Comparison of ENCODE assay signal across 8 cellular contexts in the genomic region with DNA sequence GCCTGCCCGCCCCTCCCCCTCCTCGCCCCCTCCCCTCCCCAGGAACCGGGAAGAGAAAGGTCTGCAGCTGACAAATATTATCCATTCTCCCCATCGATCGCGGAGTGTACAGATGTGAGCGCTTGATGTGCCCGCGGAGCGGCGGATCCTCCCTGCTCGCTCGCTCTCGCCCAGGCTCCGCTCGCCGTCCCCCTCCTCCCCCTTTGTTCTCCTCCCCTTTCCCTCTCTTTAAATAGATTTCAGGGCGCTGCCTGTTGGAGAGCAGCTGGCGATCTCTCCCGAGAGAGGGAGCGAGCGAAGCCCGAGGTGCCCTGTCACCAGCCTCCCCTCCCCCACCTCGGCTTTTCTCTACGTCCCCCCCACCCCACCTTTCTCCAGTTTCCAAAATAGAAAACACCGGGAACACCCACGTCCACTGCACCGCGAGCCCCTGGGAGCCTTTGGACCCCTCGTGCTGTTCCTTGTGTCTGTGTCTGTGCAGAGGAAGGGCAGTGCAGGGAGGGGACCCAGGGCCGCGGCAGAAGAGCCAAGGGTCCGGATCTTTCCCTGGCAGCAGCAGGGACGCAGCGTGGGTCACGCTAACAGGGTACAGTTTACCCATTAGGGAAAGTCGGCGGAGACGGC. TPM values are rescaled to one million over a fixed set of nuclear protein-coding genes. Genes with fewer than 3 reads are reported as not detected.
DNase-seq lines count a peak whose midpoint lies in the region; ATAC-seq and TF ChIP-seq lines count a peak whose summit lies in the region.

No MANE protein-coding gene starts in this region.

- peaks cover 32% of the 10 kb centered on the region for H3K4me1 Mint-ChIP-seq in neural progenitor cell

- H2AFZ ChIP-seq in KMS-11 (ENCODE audit: low read depth) (no peak overlapping the region; the same call in 1 of the 2 replicates), SK-N-SH (ENCODE audit: low read depth) (no peak overlapping the region), neural progenitor cell (replicated peaks) (no peak overlapping the region)

- POLR2A ChIA-PET in SK-N-SH (lab: Yijun Ruan, JAX) = interaction anchor here (0.5 to 5.0 kb wide), 16 partner anchors 9 to 424 kb away, joined by 3 to 38 read pairs (median 4); a partner anchor contains a TSS

- no peak for TF ChIP-seq CTCF in KMS-11 (conservative IDR thresholded peaks at IDR 0.05; ENCODE audit: low read depth, low read length)
- no peak for TF ChIP-seq CTCF in SK-N-SH (IDR thresholded peaks at IDR 0.05)
- TF ChIP-seq CTCF in neural progenitor cell (IDR thresholded peaks at IDR 0.05) = no peak

- no peaks in the 10 kb centered on the region for H3K79me2 ChIP-seq in KMS-11 (ENCODE audit: insufficient read depth, low read depth)
- no peaks in the 10 kb centered on the region for H3K79me2 ChIP-seq in SK-N-SH (ENCODE audit: insufficient read depth)
- peaks cover 6% of the 10 kb centered on the region for H3K79me2 ChIP-seq in neural progenitor cell (ENCODE audit: low read depth)

- H3K27me3 Mint-ChIP-seq in neural progenitor cell (ENCODE audit: insufficient read depth, low read depth) = peaks cover 7% of the 10 kb centered on the region

- H3K27ac ChIP-seq in KMS-11 (peak overlapping the region; percentile 94), SK-N-SH (ENCODE audit: low read depth in 2 of 2, low read length in 1 of 2) (peak overlapping the region in 1 of 2 experiments; percentile 98; a peak in 2 of 4 replicates), neural progenitor cell (no peak overlapping the region)

- H3K4me3 Mint-ChIP-seq in neural progenitor cell = peak overlapping the region; percentile 86

- ATAC-seq in GM19455 (IDR thresholded peaks at IDR 0.05; ENCODE audit: unreplicated experiment) = no peak
- ATAC-seq in GM21447 (IDR thresholded peaks at IDR 0.05; ENCODE audit: unreplicated experiment) = no peak

- H3F3A ChIP-seq in SK-N-SH (replicated peaks; ENCODE audit: insufficient read depth) = no peaks in the 10 kb centered on the region
- peaks cover 78% of the 10 kb centered on the region for H3F3A ChIP-seq in neural progenitor cell (ENCODE audit: low read depth)

- no peaks in the 10 kb centered on the region for H3K9me2 ChIP-seq in SK-N-SH

- H3K27me3 ChIP-seq in KMS-11 (ENCODE audit: insufficient read depth, low read depth) = no peaks in the 10 kb centered on the region
- H3K27me3 ChIP-seq in SK-N-SH (ENCODE audit: insufficient read depth) = peaks cover 45% of the 10 kb centered on the region; the same call in 1 of the 2 replicates
- peaks cover 87% of the 10 kb centered on the region for H3K27me3 ChIP-seq in neural progenitor cell

- in situ Hi-C loops in Caki2 (cut with HindIII; ENCODE audit: low pct_unique_long_range_greater_than_20kb, low sequenced_read_pairs) = no loop called here

- no peaks in the 10 kb centered on the region for H3K36me3 Mint-ChIP-seq in neural progenitor cell

- H3K36me3 ChIP-seq in KMS-11 (ENCODE audit: insufficient read depth) (no peaks in the 10 kb centered on the region), SK-N-SH (replicated peaks in 1 of 2; ENCODE audit: control insufficient read depth in 1 of 2, insufficient read depth in 2 of 2, low read length in 1 of 2) (no peaks in the 10 kb centered on the region), neural progenitor cell (no peaks in the 10 kb centered on the region)

- TF ChIP-seq EP300 in SK-N-SH (IDR thresholded peaks at IDR 0.05; ENCODE audit: borderline replicate concordance in 1 of 2, low read depth in 1 of 2, low read length in 1 of 2) = 0 out of 4 replicates have a peak, but pooled peaks of 1 of the 2 experiments have one; percentile 16

- DNase-seq in Caki2 (ENCODE audit: low read depth) = peak; percentile 33
- DNase-seq in SK-N-SH = peak; percentile 75
- DNase-seq in fibroblast of gingiva (ENCODE audit: low read depth) = peak; percentile 23
- peak; percentile 85 for DNase-seq in neural progenitor cell (ENCODE audit: low spot score)
- no peak for DNase-seq in activated gamma-delta T cell (lab: John Stamatoyannopoulos, UW)

- TF ChIP-seq RAD21 in SK-N-SH (IDR thresholded peaks at IDR 0.05; ENCODE audit: low read length) = no peak

- H3K9me3 ChIP-seq in SK-N-SH = no peaks in the 10 kb centered on the region
- no peaks in the 10 kb centered on the region for H3K9me3 ChIP-seq in neural progenitor cell (ENCODE audit: low read depth)

- peak overlapping the region; percentile 90; the same call in 1 of the 2 replicates for H3K9ac ChIP-seq in KMS-11
- H3K9ac ChIP-seq in SK-N-SH = no peak overlapping the region
- H3K9ac ChIP-seq in neural progenitor cell = no peak overlapping the region

- H3K4me1 ChIP-seq in KMS-11 (ENCODE audit: low read depth, poor library complexity, severe bottlenecking) = peaks cover 8% of the 10 kb centered on the region
- peaks cover 0 to 36% of the 10 kb centered on the region in 2 experiments; a peak in 2 of 4 replicates for H3K4me1 ChIP-seq in SK-N-SH (ENCODE audit: control insufficient read depth in 1 of 2, insufficient read depth in 2 of 2, low read depth in 1 of 2, low read length in 1 of 2)
- peaks cover 47% of the 10 kb centered on the region for H3K4me1 ChIP-seq in neural progenitor cell

- WGBS in SK-N-SH (ENCODE audit: low lambda C conversion rate) = 1% methylated on average over 28 of the region's 39 CpGs

- H3K4me2 ChIP-seq in KMS-11 (peak overlapping the region; percentile 78), SK-N-SH (peak overlapping the region; percentile 63), neural progenitor cell (peak overlapping the region; percentile 91)

- H3K4me3 ChIP-seq in KMS-11 (IDR thresholded peaks at IDR 0.05; ENCODE audit: insufficient read depth, low read depth, low read length) = no peak overlapping the region
- H3K4me3 ChIP-seq in SK-N-SH (ENCODE audit: low read depth in 2 of 2, low read length in 1 of 2) = peak overlapping the region; percentile 42 to 49
- peak overlapping the region; percentile 54 for H3K4me3 ChIP-seq in neural progenitor cell

- no peaks in the 10 kb centered on the region for H4K20me1 ChIP-seq in KMS-11 (ENCODE audit: insufficient read depth)
- no peaks in the 10 kb centered on the region for H4K20me1 ChIP-seq in SK-N-SH (ENCODE audit: insufficient read depth)
- H4K20me1 ChIP-seq in neural progenitor cell (ENCODE audit: low read depth) = peaks cover 46% of the 10 kb centered on the region

- H3K9me3 Mint-ChIP-seq in neural progenitor cell = peaks cover 8% of the 10 kb centered on the region

- CTCF ChIA-PET in SK-N-SH (lab: Yijun Ruan, JAX) = interaction anchor here (1.0 kb wide), 2 partner anchors 9 to 109 kb away, joined by 3 read pairs; no protein-coding TSS in a partner anchor

- peak overlapping the region; percentile 57 for H3K27ac Mint-ChIP-seq in neural progenitor cell

TF ChIP-seq in SK-N-SH, 30 proteins besides CTCF, POLR2A, EP300 and RAD21 (continues in another document):
- TF ChIP-seq TCF12 (IDR thresholded peaks at IDR 0.05) (no peak), SIN3A (IDR thresholded peaks at IDR 0.05; ENCODE audit: borderline replicate concordance, low read depth, low read length) (no peak), RCOR1 (IDR thresholded peaks at IDR 0.05; ENCODE audit: low read length) (no peak), TAF1 (IDR thresholded peaks at IDR 0.05; ENCODE audit: borderline replicate concordance, low read depth, low read length) (no peak), SMC3 (IDR thresholded peaks at IDR 0.05; ENCODE audit: low read depth, low read length) (no peak), FOXJ3 (CRISPR knock-in tag; IDR thresholded peaks at IDR 0.05) (no peak)
- TF ChIP-seq, protein P1, sequence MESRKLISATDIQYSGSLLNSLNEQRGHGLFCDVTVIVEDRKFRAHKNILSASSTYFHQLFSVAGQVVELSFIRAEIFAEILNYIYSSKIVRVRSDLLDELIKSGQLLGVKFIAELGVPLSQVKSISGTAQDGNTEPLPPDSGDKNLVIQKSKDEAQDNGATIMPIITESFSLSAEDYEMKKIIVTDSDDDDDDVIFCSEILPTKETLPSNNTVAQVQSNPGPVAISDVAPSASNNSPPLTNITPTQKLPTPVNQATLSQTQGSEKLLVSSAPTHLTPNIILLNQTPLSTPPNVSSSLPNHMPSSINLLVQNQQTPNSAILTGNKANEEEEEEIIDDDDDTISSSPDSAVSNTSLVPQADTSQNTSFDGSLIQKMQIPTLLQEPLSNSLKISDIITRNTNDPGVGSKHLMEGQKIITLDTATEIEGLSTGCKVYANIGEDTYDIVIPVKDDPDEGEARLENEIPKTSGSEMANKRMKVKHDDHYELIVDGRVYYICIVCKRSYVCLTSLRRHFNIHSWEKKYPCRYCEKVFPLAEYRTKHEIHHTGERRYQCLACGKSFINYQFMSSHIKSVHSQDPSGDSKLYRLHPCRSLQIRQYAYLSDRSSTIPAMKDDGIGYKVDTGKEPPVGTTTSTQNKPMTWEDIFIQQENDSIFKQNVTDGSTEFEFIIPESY (IDR thresholded peaks at IDR 0.05; ENCODE audit: borderline replicate concordance, low read depth) = no peak
- TF ChIP-seq, protein P2, sequence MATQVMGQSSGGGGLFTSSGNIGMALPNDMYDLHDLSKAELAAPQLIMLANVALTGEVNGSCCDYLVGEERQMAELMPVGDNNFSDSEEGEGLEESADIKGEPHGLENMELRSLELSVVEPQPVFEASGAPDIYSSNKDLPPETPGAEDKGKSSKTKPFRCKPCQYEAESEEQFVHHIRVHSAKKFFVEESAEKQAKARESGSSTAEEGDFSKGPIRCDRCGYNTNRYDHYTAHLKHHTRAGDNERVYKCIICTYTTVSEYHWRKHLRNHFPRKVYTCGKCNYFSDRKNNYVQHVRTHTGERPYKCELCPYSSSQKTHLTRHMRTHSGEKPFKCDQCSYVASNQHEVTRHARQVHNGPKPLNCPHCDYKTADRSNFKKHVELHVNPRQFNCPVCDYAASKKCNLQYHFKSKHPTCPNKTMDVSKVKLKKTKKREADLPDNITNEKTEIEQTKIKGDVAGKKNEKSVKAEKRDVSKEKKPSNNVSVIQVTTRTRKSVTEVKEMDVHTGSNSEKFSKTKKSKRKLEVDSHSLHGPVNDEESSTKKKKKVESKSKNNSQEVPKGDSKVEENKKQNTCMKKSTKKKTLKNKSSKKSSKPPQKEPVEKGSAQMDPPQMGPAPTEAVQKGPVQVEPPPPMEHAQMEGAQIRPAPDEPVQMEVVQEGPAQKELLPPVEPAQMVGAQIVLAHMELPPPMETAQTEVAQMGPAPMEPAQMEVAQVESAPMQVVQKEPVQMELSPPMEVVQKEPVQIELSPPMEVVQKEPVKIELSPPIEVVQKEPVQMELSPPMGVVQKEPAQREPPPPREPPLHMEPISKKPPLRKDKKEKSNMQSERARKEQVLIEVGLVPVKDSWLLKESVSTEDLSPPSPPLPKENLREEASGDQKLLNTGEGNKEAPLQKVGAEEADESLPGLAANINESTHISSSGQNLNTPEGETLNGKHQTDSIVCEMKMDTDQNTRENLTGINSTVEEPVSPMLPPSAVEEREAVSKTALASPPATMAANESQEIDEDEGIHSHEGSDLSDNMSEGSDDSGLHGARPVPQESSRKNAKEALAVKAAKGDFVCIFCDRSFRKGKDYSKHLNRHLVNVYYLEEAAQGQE (IDR thresholded peaks at IDR 0.05; ENCODE audit: low read depth, low read length) = no peak

RNA-seq across cellular contexts. Expression of a gene that starts 56.6 kb away (rescaled TPM):
- total RNA-seq in Caki2 (2014; rRNA removed; shearing (Covaris generic); ENCODE audit: low replicate concordance) = 9.9 and 13.9 TPM in 2 replicates
- 6.9 and 8.8 TPM in 2 replicates for polyA plus RNA-seq in SK-N-SH (2012; rRNA removed)
- 8.4 and 9.4 TPM in 2 replicates for polyA plus RNA-seq in SK-N-SH (2012; cell fraction: cytosol; rRNA removed)
- polyA plus RNA-seq in SK-N-SH (2012; cell fraction: nucleus; rRNA removed) = 19.4 and 21.9 TPM in 2 replicates
- total RNA-seq in neural progenitor cell (ENCODE audit: low replicate concordance) = 29.5 and 32.4 TPM in 2 replicates
